Comparison of ENCODE assay signal across 19 cellular contexts in the genomic region with DNA sequence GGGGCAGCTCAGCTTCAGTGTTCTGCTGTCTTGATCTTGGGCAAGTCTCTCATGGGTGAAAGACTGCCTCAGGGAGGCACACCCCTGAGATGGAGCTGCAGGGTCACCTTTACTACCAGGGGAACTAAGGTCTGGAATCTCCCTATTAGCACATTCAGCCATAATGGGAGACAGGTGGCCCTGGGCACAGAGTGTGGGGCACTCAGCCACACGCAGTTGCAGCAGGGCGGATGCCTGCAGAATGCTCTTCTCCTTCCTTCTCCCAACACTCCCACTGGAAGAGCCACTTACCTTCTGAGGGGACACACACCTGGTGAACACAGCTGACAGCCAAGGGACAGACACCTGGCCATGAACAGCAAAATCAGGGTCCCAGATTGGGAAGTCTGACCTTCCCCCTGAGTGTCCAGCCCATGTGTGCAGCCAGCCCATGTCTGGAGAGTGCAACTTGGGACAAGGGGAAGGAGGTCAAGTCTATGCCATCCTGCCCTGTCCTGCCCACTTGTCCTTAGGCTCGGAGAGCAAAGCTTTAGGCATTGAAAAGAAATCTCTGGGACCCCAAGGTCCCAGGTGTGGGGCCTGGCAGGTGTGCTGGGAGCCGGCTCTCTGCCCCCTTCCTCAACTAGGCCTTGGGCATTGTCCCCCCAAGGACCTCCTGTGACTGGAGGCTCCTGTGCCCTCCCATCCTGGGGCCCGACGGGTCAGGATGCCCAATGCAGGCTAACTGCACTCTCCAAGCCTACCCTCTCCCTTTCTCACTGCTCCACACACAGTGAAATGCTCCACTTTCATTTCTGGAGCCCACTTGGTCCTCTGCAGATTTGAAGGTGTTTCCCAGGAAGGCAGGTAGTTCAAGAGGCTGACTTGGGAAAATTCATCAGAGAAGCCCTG.
"Had no signal": no experiment of that assay in that cellular context is flagged by ENCODE, and none has a peak within 500 bp of the region (broad histone marks: within the 10 kb centered on the region; RNA-seq: fewer than 3 reads in every experiment).

No MANE protein-coding gene starts in this region.

- H3K9me3 ChIP-seq: body of pancreas, testis, upper lobe of left lung had no signal

- H3K4me3 Mint-ChIP-seq: activated CD8-positive, alpha-beta memory T cell treated with anti-CD3 and anti-CD28 coated beads, Interleukin-2, amount 10 ng/mL, durations not matched to agents 7 days and 5 days; activated T-cell treated with anti-CD3 and anti-CD28 coated beads, Interleukin-2, amount 50 U/mL, for 24 hours; stimulated activated naive CD8-positive, alpha-beta T cell treated with anti-CD3 and anti-CD28 coated beads, Interleukin-15, amount 100 ng/mL, for 72 hours had no signal

- H3K27ac ChIP-seq: body of pancreas, testis, upper lobe of left lung had no signal

- H3K27ac Mint-ChIP-seq: activated CD8-positive, alpha-beta memory T cell treated with anti-CD3 and anti-CD28 coated beads, Interleukin-2, amount 10 ng/mL, durations not matched to agents 7 days and 5 days; activated naive CD4-positive, alpha-beta T cell treated with anti-CD3 and anti-CD28 coated beads, Interleukin-2, amount 50 U/mL, for 72 hours; activated T-cell treated with anti-CD3 and anti-CD28 coated beads, Interleukin-2, amount 50 U/mL, for 24 hours; stimulated activated naive CD8-positive, alpha-beta T cell treated with anti-CD3 and anti-CD28 coated beads, Interleukin-15, amount 100 ng/mL, for 72 hours had no signal

- H3K4me1 Mint-ChIP-seq: activated CD8-positive, alpha-beta memory T cell treated with anti-CD3 and anti-CD28 coated beads, Interleukin-2, amount 10 ng/mL, durations not matched to agents 7 days and 5 days; stimulated activated naive CD8-positive, alpha-beta T cell treated with anti-CD3 and anti-CD28 coated beads, Interleukin-15, amount 100 ng/mL, for 72 hours had no signal

- H3K36me3 ChIP-seq: upper lobe of left lung had no signal

- H3K36me3 Mint-ChIP-seq: activated CD8-positive, alpha-beta memory T cell treated with anti-CD3 and anti-CD28 coated beads, Interleukin-2, amount 10 ng/mL, durations not matched to agents 7 days and 5 days; activated naive CD4-positive, alpha-beta T cell treated with anti-CD3 and anti-CD28 coated beads, Interleukin-2, amount 50 U/mL, for 72 hours had no signal

- ATAC-seq: activated CD8-positive, alpha-beta memory T cell treated with anti-CD3 and anti-CD28 coated beads, Interleukin-2, amount 10 ng/mL, durations not matched to agents 7 days and 5 days; activated naive CD4-positive, alpha-beta T cell treated with anti-CD3 and anti-CD28 coated beads, Interleukin-2, amount 50 U/mL, for 72 hours; body of pancreas; stimulated activated naive CD8-positive, alpha-beta T cell treated with anti-CD3 and anti-CD28 coated beads, Interleukin-15, amount 100 ng/mL, for 72 hours had no signal

- H3K4me3 ChIP-seq: body of pancreas, coronary artery, testis, upper lobe of left lung had no signal

- H3K27me3 ChIP-seq: body of pancreas, testis, upper lobe of left lung had no signal

- H3K27me3 Mint-ChIP-seq: activated CD8-positive, alpha-beta memory T cell treated with anti-CD3 and anti-CD28 coated beads, Interleukin-2, amount 10 ng/mL, durations not matched to agents 7 days and 5 days; activated T-cell treated with anti-CD3 and anti-CD28 coated beads, Interleukin-2, amount 50 U/mL, for 24 hours; stimulated activated naive CD8-positive, alpha-beta T cell treated with anti-CD3 and anti-CD28 coated beads, Interleukin-15, amount 100 ng/mL, for 72 hours had no signal

- DNase-seq: activated CD4-positive, alpha-beta T cell treated with anti-CD3 and anti-CD28 coated beads, Interleukin-2, amount 50 U/mL, for 48 hours; activated CD8-positive, alpha-beta memory T cell treated with anti-CD3 and anti-CD28 coated beads, Interleukin-2, amount 10 ng/mL, durations not matched to agents 7 days and 5 days; activated gamma-delta T cell; activated T-cell treated with anti-CD3 and anti-CD28 coated beads, Interleukin-2, amount 50 U/mL, for 24 hours; amygdala; central memory CD4-positive, alpha-beta T cell; effector CD4-positive, alpha-beta T cell; foreskin fibroblast; glutamatergic neuron; hypothalamus; mesendoderm; stimulated activated naive CD8-positive, alpha-beta T cell treated with anti-CD3 and anti-CD28 coated beads, Interleukin-15, amount 100 ng/mL, for 72 hours; T-helper 9 cell; testis had no signal

- FAIRE-seq: endothelial cell of umbilical vein had no signal

- H3K9me3 Mint-ChIP-seq: activated naive CD4-positive, alpha-beta T cell treated with anti-CD3 and anti-CD28 coated beads, Interleukin-2, amount 50 U/mL, for 72 hours; activated T-cell treated with anti-CD3 and anti-CD28 coated beads, Interleukin-2, amount 50 U/mL, for 24 hours; stimulated activated naive CD8-positive, alpha-beta T cell treated with anti-CD3 and anti-CD28 coated beads, Interleukin-15, amount 100 ng/mL, for 72 hours had no signal
